16 cellular contexts compared by ENCODE assay signal in genomic region chr4:123278755-123279154, GRCh38.
DNase-seq lines count a peak whose midpoint lies in the region; ATAC-seq and TF ChIP-seq lines count a peak whose summit lies in the region.
"Had no signal": no experiment of that assay in that cellular context is flagged by ENCODE, and none has a peak within 500 bp of the region (broad histone marks: within the 10 kb centered on the region; RNA-seq: fewer than 3 reads in every experiment).

No MANE protein-coding gene starts in this region.

- H2BK120ac ChIP-seq in IMR-90 (ENCODE audit: low read depth, low read length): no peak overlapping the region; the same call in 1 of the 2 replicates

- H4K20me1 ChIP-seq in IMR-90 (ENCODE audit: insufficient read depth, low read length): no peaks in the 10 kb centered on the region
- H4K20me1 ChIP-seq: BLaER1 had no signal

- in situ Hi-C loops in IMR-90 (cut with MboI; ENCODE audit: low sequenced_read_pairs): no loop called here

- no peak overlapping the region for H3K14ac ChIP-seq in IMR-90 (replicated peaks; ENCODE audit: low read depth, low read length)

- peak overlapping the region; percentile 29; the same call in 1 of the 2 replicates for H3K27ac ChIP-seq in IMR-90 (ENCODE audit: insufficient read depth, low read length)
- H3K27ac ChIP-seq: BLaER1 had no signal

- H3K9ac ChIP-seq in IMR-90 (ENCODE audit: low read depth, low read length): no peak overlapping the region
- H3K9ac ChIP-seq: BLaER1 had no signal

- H2AK9ac ChIP-seq in IMR-90 (replicated peaks; ENCODE audit: low read depth, low read length, poor library complexity): no peak overlapping the region

- H2BK15ac ChIP-seq in IMR-90 (ENCODE audit: low read depth, low read length): no peak overlapping the region

- H3K23ac ChIP-seq in IMR-90 (ENCODE audit: low read depth, low read length): no peak overlapping the region

- WGBS in IMR-90 (ENCODE audit: extremely low coverage in 2 of 2, insufficient read length in 1 of 2), 2 experiments: no CpG with 5 or more reads among the region's 3 CpGs

- H2AK5ac ChIP-seq in IMR-90 (ENCODE audit: low read depth, low read length): no peak overlapping the region

- H3K4me3 ChIP-seq in IMR-90 (ENCODE audit: insufficient read depth, low read depth, low read length) (no peak overlapping the region), choroid plexus epithelial cell (ENCODE audit: low read depth, low read length) (no peak overlapping the region)
- H3K4me3 ChIP-seq: BLaER1, HAP-1 had no signal

- no peak overlapping the region for H2AFZ ChIP-seq in IMR-90 (replicated peaks; ENCODE audit: low read length, poor library complexity)

- peak; percentile 72 for ATAC-seq in IMR-90 (ENCODE audit: low read depth)
- ATAC-seq in HG03159 (IDR thresholded peaks at IDR 0.05; ENCODE audit: unreplicated experiment): no peak
- ATAC-seq in HG02763 (IDR thresholded peaks at IDR 0.05; ENCODE audit: unreplicated experiment): no peak

- no peak overlapping the region for H4K91ac ChIP-seq in IMR-90 (ENCODE audit: insufficient read depth, low read depth, low read length)

- CTCF ChIA-PET in IMR-90 (lab: Yijun Ruan, JAX): no interaction called here

- dilution Hi-C loops in IMR-90 (cut with HindIII; ENCODE audit: low sequenced_read_pairs, unreplicated experiment): no loop called here

- peak; percentile 25 for DNase-seq in EH (ENCODE audit: low read depth)
- DNase-seq in IMR-90: peak; percentile 51
- peak; percentile 31 for DNase-seq in choroid plexus epithelial cell (ENCODE audit: low read depth)
- DNase-seq in iris pigment epithelial cell (ENCODE audit: low read depth): peak; percentile 36
- no peak for DNase-seq in NCI-H2029 (lab: John Stamatoyannopoulos, UW)
- DNase-seq: 8988T; AML-193; Caco-2; CD8-positive, alpha-beta memory T cell; DMS53; HFFc6; KG1 had no signal

- no peak for TF ChIP-seq RAD21 in IMR-90 (IDR thresholded peaks at IDR 0.05; ENCODE audit: low read length)

- no peak overlapping the region for H2BK20ac ChIP-seq in IMR-90 (ENCODE audit: low read depth, low read length)

- no peak for TF ChIP-seq POLR2A in IMR-90 (IDR thresholded peaks at IDR 0.05; ENCODE audit: low read depth, low read length)

- no peak overlapping the region for H2BK5ac ChIP-seq in IMR-90 (ENCODE audit: low read depth, low read length, poor library complexity, severe bottlenecking)

- H3K18ac ChIP-seq in IMR-90 (ENCODE audit: low read depth, low read length): no peak overlapping the region

- no peaks in the 10 kb centered on the region for H3K79me1 ChIP-seq in IMR-90 (ENCODE audit: low read depth in 1 of 2, low read length in 2 of 2)

- H3K36me3 ChIP-seq in IMR-90 (ENCODE audit: control insufficient read depth, insufficient read depth, low read length): no peaks in the 10 kb centered on the region
- H3K36me3 ChIP-seq: BLaER1, HAP-1 had no signal

- intact Hi-C loops in IMR-90 (cut with micrococcal nuclease): no loop called here

- H3K56ac ChIP-seq in IMR-90 (ENCODE audit: extremely low read depth, insufficient read depth, low read length): no peak overlapping the region

- H4K5ac ChIP-seq in IMR-90 (ENCODE audit: low read depth, low read length): no peak overlapping the region

- no peaks in the 10 kb centered on the region for H3K9me3 ChIP-seq in IMR-90 (ENCODE audit: control insufficient read depth, insufficient read depth, low read length)
- H3K9me3 ChIP-seq: BLaER1, Caco-2, HAP-1 had no signal

- H3K4ac ChIP-seq in IMR-90 (ENCODE audit: low read depth, low read length): no peak overlapping the region

- POLR2A ChIA-PET in IMR-90 (lab: Charles Lee; ENCODE audit: unreplicated experiment): no interaction called here

- no peak overlapping the region for H3K4me2 ChIP-seq in IMR-90 (ENCODE audit: low read depth, low read length)
- H3K4me2 ChIP-seq: BLaER1 had no signal

- no peak overlapping the region; a peak in 1 of 4 replicates for H4K8ac ChIP-seq in IMR-90 (ENCODE audit: low read depth in 2 of 2, low read length in 2 of 2)

- no TSS peak for BruUV-seq in IMR-90 (replicated peaks; lab: Mats Ljungman, UMichigan)

- H3K9me1 ChIP-seq in IMR-90 (ENCODE audit: insufficient read depth, low read length): no peaks in the 10 kb centered on the region

- TF ChIP-seq CTCF in IMR-90 (conservative IDR thresholded peaks at IDR 0.05; ENCODE audit: low read depth, low read length) (no peak), choroid plexus epithelial cell (conservative IDR thresholded peaks at IDR 0.05; ENCODE audit: low read depth, low read length) (no peak)

- no peaks in the 10 kb centered on the region for H3K27me3 ChIP-seq in IMR-90 (ENCODE audit: control insufficient read depth, insufficient read depth, low read length)
- H3K27me3 ChIP-seq: BLaER1 had no signal

- peaks cover 2% of the 10 kb centered on the region; the same call in 1 of the 2 replicates for H3K4me1 ChIP-seq in IMR-90 (ENCODE audit: control insufficient read depth, insufficient read depth, low read length)
- H3K4me1 ChIP-seq: BLaER1, Caco-2, HAP-1 had no signal

TF ChIP-seq in IMR-90, 13 proteins besides CTCF, POLR2A, EP300 and RAD21:
- TF ChIP-seq CHD1 (IDR thresholded peaks at IDR 0.05; ENCODE audit: low read depth, low read length) (no peak), BHLHE40 (IDR thresholded peaks at IDR 0.05; ENCODE audit: low read depth, low read length) (no peak), FOS (IDR thresholded peaks at IDR 0.05; ENCODE audit: low read depth, low read length) (no peak), NFE2L2 (IDR thresholded peaks at IDR 0.05; ENCODE audit: low read depth, low read length) (no peak), USF2 (IDR thresholded peaks at IDR 0.05; ENCODE audit: low read depth, low read length) (no peak), RFX5 (IDR thresholded peaks at IDR 0.05; ENCODE audit: low read depth, low read length) (no peak), MAFK (IDR thresholded peaks at IDR 0.05; ENCODE audit: low read depth, low read length) (no peak), ELK1 (IDR thresholded peaks at IDR 0.05; ENCODE audit: borderline replicate concordance, low read depth, low read length) (no peak), SMC3 (IDR thresholded peaks at IDR 0.05; ENCODE audit: low read depth, low read length) (no peak), CEBPB (IDR thresholded peaks at IDR 0.05; ENCODE audit: low read depth, low read length) (no peak), MAZ (IDR thresholded peaks at IDR 0.05; ENCODE audit: borderline replicate concordance, low read depth, low read length) (no peak), RCOR1 (IDR thresholded peaks at IDR 0.05; ENCODE audit: insufficient replicate concordance, low read length) (no peak), MXI1 (IDR thresholded peaks at IDR 0.05; ENCODE audit: borderline replicate concordance, low read depth, low read length) (no peak)
